1 cellular context compared by ENCODE assay signal in the genomic region with DNA sequence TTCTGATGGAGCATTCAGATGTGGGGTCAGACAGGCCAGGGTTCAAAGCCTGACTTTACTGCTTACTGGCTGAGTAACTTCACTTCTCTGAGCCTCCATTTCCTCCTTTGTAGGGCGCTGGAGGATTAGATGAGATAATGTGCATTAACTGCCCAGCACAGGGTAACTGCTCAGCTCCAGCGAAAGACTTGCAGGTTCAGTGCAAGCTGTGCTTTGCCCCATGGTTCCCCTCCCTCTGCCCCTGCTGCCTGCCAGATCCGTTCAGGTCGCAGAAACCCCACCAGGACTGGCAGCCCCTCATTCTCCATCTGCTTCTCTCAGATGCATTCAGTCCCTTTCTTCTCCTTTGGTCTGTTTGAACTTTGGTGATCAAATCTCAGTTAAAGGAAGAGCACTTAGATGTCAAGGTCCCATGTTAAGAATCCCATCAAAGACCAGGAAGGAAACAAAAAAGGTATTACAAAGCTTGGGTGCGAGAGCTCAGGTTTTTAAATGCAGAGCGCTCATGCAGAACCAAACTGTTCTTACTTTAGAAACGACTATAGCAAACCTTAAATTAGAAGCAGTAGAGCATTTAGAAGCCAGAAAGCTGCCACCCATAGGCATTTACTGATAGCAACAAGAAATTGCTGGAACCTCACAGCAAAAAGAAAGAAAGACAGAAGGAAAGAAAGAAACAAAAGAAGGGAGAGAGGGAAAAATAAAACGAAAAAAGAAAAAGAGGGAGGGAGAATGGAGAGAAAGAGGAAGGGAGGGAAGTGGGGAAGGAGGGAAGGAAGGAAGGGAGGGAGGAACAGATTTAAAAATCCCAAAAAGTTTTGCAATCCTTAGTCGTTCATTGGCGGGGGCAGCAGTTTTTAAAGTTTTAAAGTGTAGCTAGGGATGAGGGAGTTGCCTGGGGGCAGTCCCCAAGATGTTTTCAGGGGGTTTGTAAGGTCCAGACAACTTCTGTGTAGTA.
TF ChIP-seq lines count a peak whose summit lies in the region.

No MANE protein-coding gene starts in this region.

TF ChIP-seq in GM23338, 12 proteins besides CTCF, POLR2A, EP300 and RAD21:
- TF ChIP-seq, protein P1, sequence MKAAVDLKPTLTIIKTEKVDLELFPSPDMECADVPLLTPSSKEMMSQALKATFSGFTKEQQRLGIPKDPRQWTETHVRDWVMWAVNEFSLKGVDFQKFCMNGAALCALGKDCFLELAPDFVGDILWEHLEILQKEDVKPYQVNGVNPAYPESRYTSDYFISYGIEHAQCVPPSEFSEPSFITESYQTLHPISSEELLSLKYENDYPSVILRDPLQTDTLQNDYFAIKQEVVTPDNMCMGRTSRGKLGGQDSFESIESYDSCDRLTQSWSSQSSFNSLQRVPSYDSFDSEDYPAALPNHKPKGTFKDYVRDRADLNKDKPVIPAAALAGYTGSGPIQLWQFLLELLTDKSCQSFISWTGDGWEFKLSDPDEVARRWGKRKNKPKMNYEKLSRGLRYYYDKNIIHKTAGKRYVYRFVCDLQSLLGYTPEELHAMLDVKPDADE (IDR thresholded peaks at IDR 0.05) = no peak
- TF ChIP-seq JUNB (IDR thresholded peaks at IDR 0.05; ENCODE audit: unreplicated experiment) (no peak), CREB1 (CRISPR knock-in tag; IDR thresholded peaks at IDR 0.05; ENCODE audit: low read depth) (no peak), EZH2 (IDR thresholded peaks at IDR 0.05; ENCODE audit: low read depth, unreplicated experiment) (no peak), EZH2phosphoT487 (IDR thresholded peaks at IDR 0.05; ENCODE audit: unreplicated experiment) (no peak), ZNF331 (CRISPR knock-in tag; IDR thresholded peaks at IDR 0.05; ENCODE audit: low read depth) (no peak), STAT1 (IDR thresholded peaks at IDR 0.05; ENCODE audit: unreplicated experiment) (no peak)
- TF ChIP-seq, protein P2, sequence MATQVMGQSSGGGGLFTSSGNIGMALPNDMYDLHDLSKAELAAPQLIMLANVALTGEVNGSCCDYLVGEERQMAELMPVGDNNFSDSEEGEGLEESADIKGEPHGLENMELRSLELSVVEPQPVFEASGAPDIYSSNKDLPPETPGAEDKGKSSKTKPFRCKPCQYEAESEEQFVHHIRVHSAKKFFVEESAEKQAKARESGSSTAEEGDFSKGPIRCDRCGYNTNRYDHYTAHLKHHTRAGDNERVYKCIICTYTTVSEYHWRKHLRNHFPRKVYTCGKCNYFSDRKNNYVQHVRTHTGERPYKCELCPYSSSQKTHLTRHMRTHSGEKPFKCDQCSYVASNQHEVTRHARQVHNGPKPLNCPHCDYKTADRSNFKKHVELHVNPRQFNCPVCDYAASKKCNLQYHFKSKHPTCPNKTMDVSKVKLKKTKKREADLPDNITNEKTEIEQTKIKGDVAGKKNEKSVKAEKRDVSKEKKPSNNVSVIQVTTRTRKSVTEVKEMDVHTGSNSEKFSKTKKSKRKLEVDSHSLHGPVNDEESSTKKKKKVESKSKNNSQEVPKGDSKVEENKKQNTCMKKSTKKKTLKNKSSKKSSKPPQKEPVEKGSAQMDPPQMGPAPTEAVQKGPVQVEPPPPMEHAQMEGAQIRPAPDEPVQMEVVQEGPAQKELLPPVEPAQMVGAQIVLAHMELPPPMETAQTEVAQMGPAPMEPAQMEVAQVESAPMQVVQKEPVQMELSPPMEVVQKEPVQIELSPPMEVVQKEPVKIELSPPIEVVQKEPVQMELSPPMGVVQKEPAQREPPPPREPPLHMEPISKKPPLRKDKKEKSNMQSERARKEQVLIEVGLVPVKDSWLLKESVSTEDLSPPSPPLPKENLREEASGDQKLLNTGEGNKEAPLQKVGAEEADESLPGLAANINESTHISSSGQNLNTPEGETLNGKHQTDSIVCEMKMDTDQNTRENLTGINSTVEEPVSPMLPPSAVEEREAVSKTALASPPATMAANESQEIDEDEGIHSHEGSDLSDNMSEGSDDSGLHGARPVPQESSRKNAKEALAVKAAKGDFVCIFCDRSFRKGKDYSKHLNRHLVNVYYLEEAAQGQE (IDR thresholded peaks at IDR 0.05; ENCODE audit: unreplicated experiment) = no peak
